ENCODE assay signal across 23 cellular contexts in genomic region chr4:173294444-173294843, GRCh38.
"Had no signal": no experiment of that assay in that cellular context is flagged by ENCODE, and none has a peak within 500 bp of the region (broad histone marks: within the 10 kb centered on the region; RNA-seq: fewer than 3 reads in every experiment).

No MANE protein-coding gene starts in this region.

- DNase-seq: stimulated activated CD4-positive, alpha-beta T cell treated with anti-CD3 and anti-CD28 coated beads, Interleukin-2, amount 100 ng/mL, for 48 hours; stimulated activated CD4-positive, alpha-beta T cell treated with anti-CD3 and anti-CD28 coated beads, Interleukin-4, amount 100 ng/mL, for 1 hour; stimulated activated CD4-positive, alpha-beta T cell treated with anti-CD3 and anti-CD28 coated beads, Interleukin-4, amount 100 ng/mL, for 24 hours; stimulated activated CD4-positive, alpha-beta T cell treated with anti-CD3 and anti-CD28 coated beads, Interleukin-4, amount 100 ng/mL, for 4 hours; stimulated activated CD8-positive, alpha-beta memory T cell treated with anti-CD3 and anti-CD28 coated beads, Interleukin-4, amount 100 ng/mL, for 48 hours; stimulated activated naive B cell treated with anti-CD40 and anti-IgM and Interleukin-4, amounts not matched to agents 10 μg/mL and 1 μg/mL and 100 μg/mL, for 72 hours; stimulated activated naive CD4-positive, alpha-beta T cell; stimulated activated naive CD4-positive, alpha-beta T cell treated with Interleukin-2 at 50 U/mL for 16 hours; stimulated activated naive CD8-positive, alpha-beta T cell treated with anti-CD3 and anti-CD28 coated beads, Interleukin-15, amount 100 ng/mL, for 72 hours; stimulated activated naive CD8-positive, alpha-beta T cell treated with anti-CD3 and anti-CD28 coated beads, Interleukin-15, Interleukin-2, amounts not matched to agents 100 U/mL and 50 U/mL, for 24 hours; stomach; testis; thyroid gland; tibial artery; transverse colon; trophoblast cell; upper lobe of left lung; upper lobe of right lung; uterus had no signal

- H3K27ac ChIP-seq: stomach, suprapubic skin, testis, thoracic aorta, thyroid gland, tibial artery, tibial nerve, transverse colon, upper lobe of left lung, upper lobe of right lung, uterus, vagina had no signal

- H3K4me3 ChIP-seq: stomach, suprapubic skin, testis, thoracic aorta, thyroid gland, tibial artery, tibial nerve, transverse colon, upper lobe of left lung, upper lobe of right lung, uterus, vagina had no signal

- H3K36me3 ChIP-seq: suprapubic skin, thyroid gland, upper lobe of right lung, uterus, vagina had no signal

- H3K27me3 ChIP-seq: stomach, suprapubic skin, testis, thyroid gland, tibial artery, tibial nerve, transverse colon, upper lobe of left lung, upper lobe of right lung, uterus, vagina had no signal

- H3K9me3 ChIP-seq: stomach, suprapubic skin, testis, thoracic aorta, thyroid gland, tibial artery, tibial nerve, transverse colon, upper lobe of left lung, upper lobe of right lung, uterus, vagina had no signal

- H3K4me1 ChIP-seq: suprapubic skin, testis, thyroid gland, tibial artery, tibial nerve, upper lobe of left lung, upper lobe of right lung, uterus, vagina had no signal
